In the genomic region with DNA sequence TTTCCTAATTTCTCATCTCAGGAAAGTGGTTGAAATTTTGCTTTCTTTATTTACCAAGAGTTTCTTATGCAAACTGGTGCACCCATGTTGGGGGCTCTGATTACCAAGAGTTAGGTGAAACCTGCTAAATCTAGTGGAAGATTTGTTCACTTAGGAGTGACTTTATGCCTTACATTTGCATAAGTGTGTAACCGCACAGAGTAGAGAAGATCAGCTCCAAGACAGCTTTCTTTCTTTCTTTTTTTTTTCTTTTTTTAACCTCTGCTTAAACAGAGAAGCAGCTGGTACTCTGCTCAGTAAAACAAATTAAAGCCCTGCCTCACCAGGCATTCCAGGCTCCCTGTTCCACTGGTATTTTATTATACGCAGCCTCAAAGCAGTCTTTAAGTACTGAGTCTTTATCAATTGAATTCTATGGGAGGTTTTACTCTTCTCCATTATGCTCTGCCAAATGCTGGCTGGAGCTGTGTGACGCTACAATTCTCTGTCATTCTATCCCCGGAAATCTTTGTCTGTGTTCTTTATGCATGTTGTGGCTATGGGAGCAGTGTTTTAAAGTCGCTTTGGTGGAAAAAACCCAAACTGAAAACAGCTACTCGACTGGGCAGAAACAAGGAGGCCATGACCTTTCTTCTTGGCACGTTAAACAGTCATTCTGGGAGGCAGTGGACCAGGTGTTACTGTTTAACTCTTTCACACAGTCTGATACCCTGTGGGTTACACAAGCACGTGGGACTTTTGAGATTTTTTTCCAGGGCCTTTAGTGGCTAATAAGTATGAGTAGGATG, we compare ENCODE assay signal across 8 cellular contexts. TPM values are rescaled to one million over a fixed set of nuclear protein-coding genes. Genes with fewer than 3 reads are reported as not detected.
DNase-seq lines count a peak whose midpoint lies in the region; ATAC-seq and TF ChIP-seq lines count a peak whose summit lies in the region.

No MANE protein-coding gene starts in this region.

- peak overlapping the region; percentile 18 for H2AFZ ChIP-seq in KMS-11 (ENCODE audit: low read depth)

- intact Hi-C loops in prostate gland (cut with DNase I) = no loop called here

- H3K9ac ChIP-seq in KMS-11 = peak overlapping the region; percentile 32; the same call in 1 of the 2 replicates
- H3K9ac ChIP-seq in liver (ENCODE audit: low read depth in 1 of 2, low read length in 2 of 2) = peak overlapping the region; percentile 42 to 82

- H3K4me1 ChIP-seq in KMS-11 (ENCODE audit: low read depth, poor library complexity, severe bottlenecking) (peaks cover 25% of the 10 kb centered on the region), liver (ENCODE audit: control insufficient read depth in 4 of 4, insufficient read depth in 4 of 4, low read length in 3 of 4) (peaks cover 0 to 17% (median 8%) of the 10 kb centered on the region in 4 donors), prostate gland (replicated peaks) (no peaks in the 10 kb centered on the region)

- H3K4me3 ChIP-seq in KMS-11 (IDR thresholded peaks at IDR 0.05; ENCODE audit: insufficient read depth, low read depth, low read length) = no peak overlapping the region
- H3K4me3 ChIP-seq in liver (ENCODE audit: low read depth in 1 of 3, low read length in 3 of 3) = peak overlapping the region in 2 of 3 donors; percentile 18 to 27
- no peak overlapping the region for H3K4me3 ChIP-seq in prostate gland

- no peaks in the 10 kb centered on the region for H3K27me3 ChIP-seq in KMS-11 (ENCODE audit: insufficient read depth, low read depth)
- H3K27me3 ChIP-seq in liver (ENCODE audit: control insufficient read depth in 4 of 4, insufficient read depth in 4 of 4, low read length in 3 of 4) = no peaks in the 10 kb centered on the region
- H3K27me3 ChIP-seq in prostate gland (replicated peaks; ENCODE audit: insufficient read depth) = no peaks in the 10 kb centered on the region

- peak; percentile 45 to 57 for TF ChIP-seq RAD21 in liver (IDR thresholded peaks at IDR 0.05)

- H4K20me1 ChIP-seq in KMS-11 (ENCODE audit: insufficient read depth) = no peaks in the 10 kb centered on the region

- no peaks in the 10 kb centered on the region for H3K79me2 ChIP-seq in KMS-11 (ENCODE audit: insufficient read depth, low read depth)

- H3K27ac ChIP-seq in KMS-11 = peak overlapping the region; percentile 65
- peak overlapping the region; percentile 81 to 83 for H3K27ac ChIP-seq in liver (ENCODE audit: low read depth in 1 of 2, low read length in 2 of 2)
- no peak overlapping the region for H3K27ac ChIP-seq in prostate gland

- 23% methylated on average over 8 of the region's 8 CpGs for WGBS in liver
- WGBS in prostate gland = 13% methylated on average over 8 of the region's 8 CpGs

- H3K36me3 ChIP-seq in KMS-11 (ENCODE audit: insufficient read depth) (no peaks in the 10 kb centered on the region), liver (ENCODE audit: control insufficient read depth in 4 of 4, insufficient read depth in 3 of 4, low read depth in 1 of 4, low read length in 3 of 4) (no peaks in the 10 kb centered on the region), prostate gland (no peaks in the 10 kb centered on the region)

- H3K4me2 ChIP-seq in KMS-11 = peak overlapping the region; percentile 68

- DNase-seq in stimulated activated CD4-positive, alpha-beta T cell treated with anti-CD3 and anti-CD28 coated beads, Interleukin-2, amount 100 ng/mL, for 48 hours = no peak
- DNase-seq in NCI-H510A (lab: John Stamatoyannopoulos, UW) (no peak), Kasumi-1 (lab: John Stamatoyannopoulos, UW) (no peak), prostate gland (ENCODE audit: low spot score) (no peak)

- H3K9me3 ChIP-seq in liver (ENCODE audit: control insufficient read depth in 4 of 4, low read length in 3 of 4) (peaks cover 0 to 2% (median 0%) of the 10 kb centered on the region in 4 donors), prostate gland (no peaks in the 10 kb centered on the region)

- peak; percentile 93 for ATAC-seq in GM18499 (IDR thresholded peaks at IDR 0.05; ENCODE audit: insufficient read depth, unreplicated experiment)
- peak; percentile 98 for ATAC-seq in GM21717 (IDR thresholded peaks at IDR 0.05; ENCODE audit: unreplicated experiment)

- TF ChIP-seq POLR2A in prostate gland (IDR thresholded peaks at IDR 0.05) = no peak

- no peak for TF ChIP-seq CTCF in KMS-11 (conservative IDR thresholded peaks at IDR 0.05; ENCODE audit: low read depth, low read length)
- TF ChIP-seq CTCF in liver (IDR thresholded peaks at IDR 0.05; ENCODE audit: low read depth, low read length, missing input control) = no peak
- TF ChIP-seq CTCF in prostate gland (IDR thresholded peaks at IDR 0.05) = no peak

TF ChIP-seq in liver, 16 proteins besides CTCF, POLR2A, EP300 and RAD21:
- TF ChIP-seq FOXA2 (IDR thresholded peaks at IDR 0.05) (no peak), RXRA (IDR thresholded peaks at IDR 0.05) (peak; percentile 88 to 89), HNF4A (conservative IDR thresholded peaks at IDR 0.05) (peak; percentile 61 to 73), EGR1 (IDR thresholded peaks at IDR 0.05; ENCODE audit: low read depth in 2 of 2) (peak in 1 of 2 donors; percentile 26), TAF1 (conservative IDR thresholded peaks at IDR 0.05) (no peak), FOXA1 (IDR thresholded peaks at IDR 0.05) (no peak), SP1 (IDR thresholded peaks at IDR 0.05) (peak; percentile 78), JUND (IDR thresholded peaks at IDR 0.05) (peak in 1 of 2 donors; percentile 61), GABPA (IDR thresholded peaks at IDR 0.05 in 1 of 2, conservative IDR thresholded peaks at IDR 0.05 in 1 of 2) (no peak), HNF4G (IDR thresholded peaks at IDR 0.05) (no peak), NR2F2 (IDR thresholded peaks at IDR 0.05) (peak; percentile 63), YY1 (IDR thresholded peaks at IDR 0.05) (peak; percentile 87)
- TF ChIP-seq, protein P1, sequence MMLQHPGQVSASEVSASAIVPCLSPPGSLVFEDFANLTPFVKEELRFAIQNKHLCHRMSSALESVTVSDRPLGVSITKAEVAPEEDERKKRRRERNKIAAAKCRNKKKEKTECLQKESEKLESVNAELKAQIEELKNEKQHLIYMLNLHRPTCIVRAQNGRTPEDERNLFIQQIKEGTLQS (IDR thresholded peaks at IDR 0.05) = no peak
- TF ChIP-seq, protein P2, sequence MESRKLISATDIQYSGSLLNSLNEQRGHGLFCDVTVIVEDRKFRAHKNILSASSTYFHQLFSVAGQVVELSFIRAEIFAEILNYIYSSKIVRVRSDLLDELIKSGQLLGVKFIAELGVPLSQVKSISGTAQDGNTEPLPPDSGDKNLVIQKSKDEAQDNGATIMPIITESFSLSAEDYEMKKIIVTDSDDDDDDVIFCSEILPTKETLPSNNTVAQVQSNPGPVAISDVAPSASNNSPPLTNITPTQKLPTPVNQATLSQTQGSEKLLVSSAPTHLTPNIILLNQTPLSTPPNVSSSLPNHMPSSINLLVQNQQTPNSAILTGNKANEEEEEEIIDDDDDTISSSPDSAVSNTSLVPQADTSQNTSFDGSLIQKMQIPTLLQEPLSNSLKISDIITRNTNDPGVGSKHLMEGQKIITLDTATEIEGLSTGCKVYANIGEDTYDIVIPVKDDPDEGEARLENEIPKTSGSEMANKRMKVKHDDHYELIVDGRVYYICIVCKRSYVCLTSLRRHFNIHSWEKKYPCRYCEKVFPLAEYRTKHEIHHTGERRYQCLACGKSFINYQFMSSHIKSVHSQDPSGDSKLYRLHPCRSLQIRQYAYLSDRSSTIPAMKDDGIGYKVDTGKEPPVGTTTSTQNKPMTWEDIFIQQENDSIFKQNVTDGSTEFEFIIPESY (IDR thresholded peaks at IDR 0.05) = peak; percentile 60
- TF ChIP-seq, protein P3, sequence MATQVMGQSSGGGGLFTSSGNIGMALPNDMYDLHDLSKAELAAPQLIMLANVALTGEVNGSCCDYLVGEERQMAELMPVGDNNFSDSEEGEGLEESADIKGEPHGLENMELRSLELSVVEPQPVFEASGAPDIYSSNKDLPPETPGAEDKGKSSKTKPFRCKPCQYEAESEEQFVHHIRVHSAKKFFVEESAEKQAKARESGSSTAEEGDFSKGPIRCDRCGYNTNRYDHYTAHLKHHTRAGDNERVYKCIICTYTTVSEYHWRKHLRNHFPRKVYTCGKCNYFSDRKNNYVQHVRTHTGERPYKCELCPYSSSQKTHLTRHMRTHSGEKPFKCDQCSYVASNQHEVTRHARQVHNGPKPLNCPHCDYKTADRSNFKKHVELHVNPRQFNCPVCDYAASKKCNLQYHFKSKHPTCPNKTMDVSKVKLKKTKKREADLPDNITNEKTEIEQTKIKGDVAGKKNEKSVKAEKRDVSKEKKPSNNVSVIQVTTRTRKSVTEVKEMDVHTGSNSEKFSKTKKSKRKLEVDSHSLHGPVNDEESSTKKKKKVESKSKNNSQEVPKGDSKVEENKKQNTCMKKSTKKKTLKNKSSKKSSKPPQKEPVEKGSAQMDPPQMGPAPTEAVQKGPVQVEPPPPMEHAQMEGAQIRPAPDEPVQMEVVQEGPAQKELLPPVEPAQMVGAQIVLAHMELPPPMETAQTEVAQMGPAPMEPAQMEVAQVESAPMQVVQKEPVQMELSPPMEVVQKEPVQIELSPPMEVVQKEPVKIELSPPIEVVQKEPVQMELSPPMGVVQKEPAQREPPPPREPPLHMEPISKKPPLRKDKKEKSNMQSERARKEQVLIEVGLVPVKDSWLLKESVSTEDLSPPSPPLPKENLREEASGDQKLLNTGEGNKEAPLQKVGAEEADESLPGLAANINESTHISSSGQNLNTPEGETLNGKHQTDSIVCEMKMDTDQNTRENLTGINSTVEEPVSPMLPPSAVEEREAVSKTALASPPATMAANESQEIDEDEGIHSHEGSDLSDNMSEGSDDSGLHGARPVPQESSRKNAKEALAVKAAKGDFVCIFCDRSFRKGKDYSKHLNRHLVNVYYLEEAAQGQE (IDR thresholded peaks at IDR 0.05) = peak; percentile 50
- TF ChIP-seq, protein P4, sequence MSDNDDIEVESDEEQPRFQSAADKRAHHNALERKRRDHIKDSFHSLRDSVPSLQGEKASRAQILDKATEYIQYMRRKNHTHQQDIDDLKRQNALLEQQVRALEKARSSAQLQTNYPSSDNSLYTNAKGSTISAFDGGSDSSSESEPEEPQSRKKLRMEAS (IDR thresholded peaks at IDR 0.05) = peak; percentile 85

RNA-seq across cellular contexts. Expression of a gene that starts 55.2 kb away (rescaled TPM):
- 10 to 100 TPM; 24.3 to 95.6 TPM for total RNA-seq in liver
- 10 to 100 TPM; 22.5 to 27.4 TPM for polyA plus RNA-seq in liver
- 10 to 100 TPM; 15.8 to 18.3 TPM for total RNA-seq in prostate gland

Comparison
In these comparisons a context has a peak if more than half of its experiments do, and no peak if none do; other contexts are left out.
1. H3K27ac ChIP-seq: peak in KMS-11 (single experiment) and liver (2 of 2); none in prostate gland (0 of 2).
2. H3K4me3 ChIP-seq: peak in liver (2 of 3); none in KMS-11 (single experiment) and prostate gland (0 of 2).